14 cellular contexts compared by ENCODE assay signal in genomic region chr3:148791296-148791695, GRCh38. TPM values are rescaled to one million over a fixed set of nuclear protein-coding genes. Genes with fewer than 3 reads are reported as not detected.
A peak's percentile ranks its signal among the peaks of the same experiment; 100 is the strongest.
DNase-seq lines count a peak whose midpoint lies in the region; ATAC-seq and TF ChIP-seq lines count a peak whose summit lies in the region.
"Had no signal": no experiment of that assay in that cellular context is flagged by ENCODE, and none has a peak within 500 bp of the region (broad histone marks: within the 10 kb centered on the region; RNA-seq: fewer than 3 reads in every experiment).

No MANE protein-coding gene starts in this region.

- no peaks in the 10 kb centered on the region for H3K36me3 ChIP-seq in gastrocnemius medialis

- CTCF ChIA-PET in HEK293T (lab: Yijun Ruan, JAX): no interaction called here

- no peaks in the 10 kb centered on the region for H3K9me3 ChIP-seq in gastrocnemius medialis
- H3K9me3 ChIP-seq: testis had no signal

- H3K4me3 ChIP-seq in gastrocnemius medialis: no peak overlapping the region
- H3K4me3 ChIP-seq: testis had no signal

- no peaks in the 10 kb centered on the region for H3K4me1 ChIP-seq in gastrocnemius medialis
- H3K4me1 ChIP-seq: testis had no signal

- peak in 1 of 2 donors; percentile 33 for ATAC-seq in gastrocnemius medialis
- ATAC-seq in HG02759 (IDR thresholded peaks at IDR 0.05; ENCODE audit: unreplicated experiment): no peak
- ATAC-seq: activated naive CD8-positive, alpha-beta T cell treated with anti-CD3 and anti-CD28 coated beads, Interleukin-2, amount 50 U/mL, for 24 hours had no signal

- DNase-seq in NCI-H446 treated with DMSO at 0.1 percent for 48 hours (lab: John Stamatoyannopoulos, UW): peak; percentile 56
- DNase-seq in head of caudate nucleus: peak in 36 of 42 donors; percentile 5 to 79 (median 44)
- DNase-seq in gastrocnemius medialis: no peak
- DNase-seq in HEK293T (ENCODE audit: extremely low spot score): no peak
- DNase-seq in NCI-H345 (lab: John Stamatoyannopoulos, UW): no peak
- no peak for DNase-seq in NCI-H1092 treated with DMSO at 0.1 percent for 48 hours (lab: John Stamatoyannopoulos, UW)
- DNase-seq: activated CD4-positive, alpha-beta T cell treated with anti-CD3 and anti-CD28 coated beads, Interleukin-2, amount 10 ng/mL, durations not matched to agents 24 days and 14 days; activated naive CD8-positive, alpha-beta T cell treated with anti-CD3 and anti-CD28 coated beads, Interleukin-2, amount 50 U/mL, for 24 hours; activated T-cell treated with anti-CD3 and anti-CD28 coated beads, Interleukin-2, amount 50 U/mL, for 1 hour; H9; NCI-H510A had no signal

- H3K27ac ChIP-seq in angular gyrus (ENCODE audit: low read depth, low read length): peak overlapping the region; percentile 95
- peak overlapping the region in 3 of 4 donors; percentile 8 to 48 (median 46) for H3K27ac ChIP-seq in gastrocnemius medialis

- TF ChIP-seq CTCF in gastrocnemius medialis (IDR thresholded peaks at IDR 0.05 in 4 of 5, conservative IDR thresholded peaks at IDR 0.05 in 1 of 5): no peak

- TF ChIP-seq POLR2A in gastrocnemius medialis (IDR thresholded peaks at IDR 0.05): no peak

- POLR2A ChIA-PET in HEK293T (lab: Yijun Ruan, JAX): no interaction called here

- in situ Hi-C loops in gastrocnemius medialis (cut with MboI; ENCODE audit: low sequenced_read_pairs in 4 of 4): no loop called here

- no peaks in the 10 kb centered on the region for H3K27me3 ChIP-seq in gastrocnemius medialis
- H3K27me3 ChIP-seq: testis had no signal

- intact Hi-C loops in head of caudate nucleus (cut with DNase I) (no loop called here), gastrocnemius medialis (cut with DNase I; ENCODE audit: low total_unique reads) (no loop called here)

TF ChIP-seq in HEK293T, 16 proteins besides CTCF, POLR2A, EP300 and RAD21:
- no peak for TF ChIP-seq FOXA1 (IDR thresholded peaks at IDR 0.05)
- no peak for TF ChIP-seq SP1 (IDR thresholded peaks at IDR 0.05)
- TF ChIP-seq SUZ12 (IDR thresholded peaks at IDR 0.05): no peak
- no peak for TF ChIP-seq L3MBTL2 (conservative IDR thresholded peaks at IDR 0.05)
- TF ChIP-seq TARDBP (IDR thresholded peaks at IDR 0.05): no peak
- TF ChIP-seq ARNT (IDR thresholded peaks at IDR 0.05): no peak
- no peak for TF ChIP-seq ELF4 (IDR thresholded peaks at IDR 0.05)
- no peak for TF ChIP-seq PKNOX1 (IDR thresholded peaks at IDR 0.05)
- no peak for TF ChIP-seq BHLHE40 (IDR thresholded peaks at IDR 0.05; ENCODE audit: borderline replicate concordance)
- TF ChIP-seq NFRKB (IDR thresholded peaks at IDR 0.05): no peak
- TF ChIP-seq CTBP1 (IDR thresholded peaks at IDR 0.05; ENCODE audit: borderline replicate concordance): no peak
- TF ChIP-seq ZNF384 (IDR thresholded peaks at IDR 0.05): no peak
- no peak for TF ChIP-seq HDGF (IDR thresholded peaks at IDR 0.05; ENCODE audit: borderline replicate concordance)
- TF ChIP-seq FOXK2 (IDR thresholded peaks at IDR 0.05): no peak
- TF ChIP-seq LEF1 (IDR thresholded peaks at IDR 0.05; ENCODE audit: borderline replicate concordance): no peak
- no peak for TF ChIP-seq FOXM1 (IDR thresholded peaks at IDR 0.05; ENCODE audit: borderline replicate concordance)

RNA-seq across cellular contexts. Expression of gene CPB1, which starts 36.3 kb away (rescaled TPM):
- under 1 TPM in 1 of 4 donors, not detected in 3; 0.76 TPM for total RNA-seq in gastrocnemius medialis
- total RNA-seq: activated CD4-positive, alpha-beta T cell treated with anti-CD3 and anti-CD28 coated beads, Interleukin-2, amount 10 ng/mL, durations not matched to agents 24 days and 14 days; H9 had no signal

Comparison
In these comparisons a context has a peak if more than half of its experiments do, and no peak if none do; other contexts are left out.
1. DNase-seq: peak in NCI-H446 treated with DMSO at 0.1 percent for 48 hours (single experiment) and head of caudate nucleus (36 of 42); none in gastrocnemius medialis (0 of 2), HEK293T (single experiment), NCI-H345 (single experiment) and NCI-H1092 treated with DMSO at 0.1 percent for 48 hours (single experiment).